ENCODE assay signal across 8 cellular contexts in the genomic region with DNA sequence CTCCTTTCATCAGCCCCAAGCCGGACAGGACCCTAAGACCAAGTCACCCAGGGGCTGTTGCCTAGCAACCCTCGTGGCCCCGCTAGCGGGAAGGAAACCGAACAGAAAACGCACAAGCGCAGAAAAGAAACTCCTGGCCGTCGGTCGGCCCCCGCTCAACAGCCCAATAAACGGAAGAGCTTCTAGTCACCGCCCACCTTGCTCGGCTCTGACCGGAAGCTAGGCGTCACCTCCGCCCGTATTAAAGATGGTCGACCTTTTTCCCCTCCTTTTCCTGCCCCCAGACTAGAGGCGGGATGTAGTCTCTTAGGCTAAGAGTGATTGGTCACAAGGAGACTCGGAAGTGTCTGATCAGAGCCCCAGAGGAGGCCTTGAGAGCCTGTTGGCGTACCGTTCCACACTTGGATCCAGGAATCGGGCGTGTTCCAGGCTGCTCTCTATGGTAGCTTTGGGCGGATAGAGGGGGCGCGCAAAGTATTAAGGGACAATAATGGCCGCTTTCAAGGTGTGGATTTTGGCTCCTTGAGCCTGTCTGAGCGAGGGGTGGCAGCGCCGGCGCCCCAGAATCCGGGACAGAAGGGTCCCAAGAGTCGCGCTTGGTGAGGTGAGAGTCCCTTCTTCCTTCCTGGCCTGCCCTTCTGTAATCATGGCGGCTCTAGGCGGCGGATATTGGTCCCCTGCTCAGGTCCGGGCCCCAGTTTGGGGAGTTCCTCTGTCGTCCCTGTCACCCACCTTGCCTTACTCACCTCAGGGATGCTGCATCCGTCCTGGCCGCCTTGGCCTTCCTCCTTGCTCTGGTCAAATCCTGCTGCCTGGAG. TPM values are rescaled to one million over a fixed set of nuclear protein-coding genes. Genes with fewer than 3 reads are reported as not detected.
DNase-seq lines count a peak whose midpoint lies in the region; ATAC-seq and TF ChIP-seq lines count a peak whose summit lies in the region.

A gene (plus strand): TSS at position 400 of the 818 bp plus-strand sequence. CDS start 2,311 bp downstream, outside the sequence.
A gene (minus strand): TSS at position 173 of the 818 bp plus-strand sequence. CDS start 2,871 bp downstream, outside the sequence.

- H3K36me3 ChIP-seq in PC-3 (ENCODE audit: low read depth, low read length) (peaks cover 23% of the 10 kb centered on the region; the same call in 1 of the 2 replicates), mucosa of descending colon (ENCODE audit: low read depth) (peaks cover 5% of the 10 kb centered on the region)

- H4K20me1 ChIP-seq in PC-3 (ENCODE audit: low read length), result no peaks in the 10 kb centered on the region

- H3K4me1 ChIP-seq in PC-3 (ENCODE audit: insufficient read depth, low read length), result peaks cover 12% of the 10 kb centered on the region; the same call in 1 of the 2 replicates
- H3K4me1 ChIP-seq in mucosa of descending colon (ENCODE audit: low read depth), result peaks cover 26% of the 10 kb centered on the region

- peak within 1 kb of the TSS; percentile 86 for H3K4me2 ChIP-seq in PC-3 (ENCODE audit: low read length)

- POLR2A ChIA-PET in PC-3 (lab: Charles Lee; ENCODE audit: unreplicated experiment), result interaction anchor here (0.6 kb wide), 1 partner anchor 170 kb away, joined by 4 read pairs; no protein-coding TSS in a partner anchor

- CTCF ChIA-PET in PC-3 (lab: Charles Lee), result interaction anchor here (0.8 kb wide), 1 partner anchor 132 kb away, joined by 3 read pairs; no protein-coding TSS in a partner anchor

- H3K79me2 ChIP-seq in PC-3 (ENCODE audit: low read length), result peaks cover 55% of the 10 kb centered on the region

- TF ChIP-seq CTCF in PC-3 (conservative IDR thresholded peaks at IDR 0.05; ENCODE audit: low read depth, low read length) (no peak), mucosa of descending colon (IDR thresholded peaks at IDR 0.05) (no peak)

- DNase-seq in DMS114 treated with DMSO at 0.1 percent for 48 hours (lab: John Stamatoyannopoulos, UW; ENCODE audit: unreplicated experiment) (peak; percentile 100), PC-3 (peak; percentile 96), activated T-cell treated with anti-CD3 and anti-CD28 coated beads for 48 hours (ENCODE audit: low read depth) (peak; percentile 85), epithelial cell of prostate (ENCODE audit: low read depth, low spot score) (peak; percentile 95), mucosa of descending colon (peak; percentile 90 to 96 (median 94))
- peak; percentile 82 for DNase-seq in stimulated activated CD8-positive, alpha-beta memory T cell treated with anti-CD3 and anti-CD28 coated beads, Interleukin-4, amount 100 ng/mL, for 24 hours (ENCODE audit: low read depth)

- peak within 1 kb of the TSS; percentile 97 for H2AFZ ChIP-seq in PC-3 (ENCODE audit: low read length)

- H3K4me3 ChIP-seq in PC-3 (ENCODE audit: low read length) (peak within 1 kb of the TSS; percentile 92), mucosa of descending colon (peak within 1 kb of the TSS; percentile 60)

- no peaks in the 10 kb centered on the region for H3F3A ChIP-seq in PC-3 (ENCODE audit: low read length, unreplicated experiment)

- H3K27me3 ChIP-seq in PC-3 (ENCODE audit: low read length), result no peaks in the 10 kb centered on the region

- 0 out of 2 replicates have a peak, but pooled peaks have one; percentile 4 for TF ChIP-seq EP300 in Ishikawa (IDR thresholded peaks at IDR 0.05; ENCODE audit: borderline replicate concordance)

- H3K9me3 ChIP-seq in PC-3 (ENCODE audit: low read length) (no peaks in the 10 kb centered on the region), mucosa of descending colon (no peaks in the 10 kb centered on the region)

- intact Hi-C loops in PC-3 (cut with micrococcal nuclease), result loop anchor here (5.0 to 10.0 kb wide), 2 partner anchors 89 to 201 kb away; a partner anchor contains a TSS
- intact Hi-C loops in mucosa of descending colon (cut with DNase I, micrococcal nuclease), result no loop called here

- ATAC-seq in GM21576 (IDR thresholded peaks at IDR 0.05; ENCODE audit: unreplicated experiment), result peak; percentile 99
- ATAC-seq in PC-3, result peak; percentile 98
- ATAC-seq in mucosa of descending colon, result peak; percentile 98

- TF ChIP-seq RAD21 in Ishikawa (IDR thresholded peaks at IDR 0.05; ENCODE audit: low read depth), result no peak

- H3K9ac ChIP-seq in PC-3 (ENCODE audit: low read length), result peak within 1 kb of the TSS; percentile 89

- H3K9me2 ChIP-seq in PC-3 (replicated peaks; ENCODE audit: low read length), result no peaks in the 10 kb centered on the region

- peak within 1 kb of the TSS; percentile 15 for H3K27ac ChIP-seq in PC-3 (ENCODE audit: low read length)
- H3K27ac ChIP-seq in epithelial cell of prostate, result peak within 1 kb of the TSS; percentile 83

- TSS peak; percentile 58 for BruUV-seq in PC-3 (replicated peaks; lab: Mats Ljungman, UMichigan)

TF ChIP-seq in Ishikawa, 13 proteins besides CTCF, POLR2A, EP300 and RAD21:
- TF ChIP-seq FOXM1 (IDR thresholded peaks at IDR 0.05; ENCODE audit: borderline replicate concordance, low read depth), result no peak
- TF ChIP-seq NFIC (IDR thresholded peaks at IDR 0.05), result no peak
- TF ChIP-seq, protein P1, sequence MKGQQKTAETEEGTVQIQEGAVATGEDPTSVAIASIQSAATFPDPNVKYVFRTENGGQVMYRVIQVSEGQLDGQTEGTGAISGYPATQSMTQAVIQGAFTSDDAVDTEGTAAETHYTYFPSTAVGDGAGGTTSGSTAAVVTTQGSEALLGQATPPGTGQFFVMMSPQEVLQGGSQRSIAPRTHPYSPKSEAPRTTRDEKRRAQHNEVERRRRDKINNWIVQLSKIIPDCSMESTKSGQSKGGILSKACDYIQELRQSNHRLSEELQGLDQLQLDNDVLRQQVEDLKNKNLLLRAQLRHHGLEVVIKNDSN (IDR thresholded peaks at IDR 0.05), result no peak; the same call in 1 of the 2 replicates
- no peak for TF ChIP-seq ZBTB7A (IDR thresholded peaks at IDR 0.05; ENCODE audit: low read depth)
- TF ChIP-seq TCF12 (IDR thresholded peaks at IDR 0.05; ENCODE audit: low read depth), result no peak
- TF ChIP-seq, protein P2, sequence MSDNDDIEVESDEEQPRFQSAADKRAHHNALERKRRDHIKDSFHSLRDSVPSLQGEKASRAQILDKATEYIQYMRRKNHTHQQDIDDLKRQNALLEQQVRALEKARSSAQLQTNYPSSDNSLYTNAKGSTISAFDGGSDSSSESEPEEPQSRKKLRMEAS (IDR thresholded peaks at IDR 0.05), result peak; percentile 69
- TF ChIP-seq TAF1 (IDR thresholded peaks at IDR 0.05; ENCODE audit: low read depth), result peak; percentile 79
- peak; percentile 86 for TF ChIP-seq CREB1 (IDR thresholded peaks at IDR 0.05; ENCODE audit: low read depth)
- no peak for TF ChIP-seq CEBPB (IDR thresholded peaks at IDR 0.05)
- 0 out of 2 replicates have a peak, but pooled peaks have one; percentile 46 for TF ChIP-seq EGR1 (IDR thresholded peaks at IDR 0.05)
- TF ChIP-seq YY1 (IDR thresholded peaks at IDR 0.05; ENCODE audit: low read depth), result peak; percentile 97
- no peak for TF ChIP-seq TEAD4 (IDR thresholded peaks at IDR 0.05)
- TF ChIP-seq, protein P3, sequence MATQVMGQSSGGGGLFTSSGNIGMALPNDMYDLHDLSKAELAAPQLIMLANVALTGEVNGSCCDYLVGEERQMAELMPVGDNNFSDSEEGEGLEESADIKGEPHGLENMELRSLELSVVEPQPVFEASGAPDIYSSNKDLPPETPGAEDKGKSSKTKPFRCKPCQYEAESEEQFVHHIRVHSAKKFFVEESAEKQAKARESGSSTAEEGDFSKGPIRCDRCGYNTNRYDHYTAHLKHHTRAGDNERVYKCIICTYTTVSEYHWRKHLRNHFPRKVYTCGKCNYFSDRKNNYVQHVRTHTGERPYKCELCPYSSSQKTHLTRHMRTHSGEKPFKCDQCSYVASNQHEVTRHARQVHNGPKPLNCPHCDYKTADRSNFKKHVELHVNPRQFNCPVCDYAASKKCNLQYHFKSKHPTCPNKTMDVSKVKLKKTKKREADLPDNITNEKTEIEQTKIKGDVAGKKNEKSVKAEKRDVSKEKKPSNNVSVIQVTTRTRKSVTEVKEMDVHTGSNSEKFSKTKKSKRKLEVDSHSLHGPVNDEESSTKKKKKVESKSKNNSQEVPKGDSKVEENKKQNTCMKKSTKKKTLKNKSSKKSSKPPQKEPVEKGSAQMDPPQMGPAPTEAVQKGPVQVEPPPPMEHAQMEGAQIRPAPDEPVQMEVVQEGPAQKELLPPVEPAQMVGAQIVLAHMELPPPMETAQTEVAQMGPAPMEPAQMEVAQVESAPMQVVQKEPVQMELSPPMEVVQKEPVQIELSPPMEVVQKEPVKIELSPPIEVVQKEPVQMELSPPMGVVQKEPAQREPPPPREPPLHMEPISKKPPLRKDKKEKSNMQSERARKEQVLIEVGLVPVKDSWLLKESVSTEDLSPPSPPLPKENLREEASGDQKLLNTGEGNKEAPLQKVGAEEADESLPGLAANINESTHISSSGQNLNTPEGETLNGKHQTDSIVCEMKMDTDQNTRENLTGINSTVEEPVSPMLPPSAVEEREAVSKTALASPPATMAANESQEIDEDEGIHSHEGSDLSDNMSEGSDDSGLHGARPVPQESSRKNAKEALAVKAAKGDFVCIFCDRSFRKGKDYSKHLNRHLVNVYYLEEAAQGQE (IDR thresholded peaks at IDR 0.05; ENCODE audit: low read depth), result 0 out of 2 replicates have a peak, but pooled peaks have one; percentile 37

RNA-seq across cellular contexts. Expression of the first gene that starts in this region (rescaled TPM):
- total RNA-seq in PC-3 (2014; rRNA removed) (61.2 and 78.6 TPM in 2 replicates), mucosa of descending colon (10 to 100 TPM; 56.0 to 75.9 (median 62.7) TPM)

RNA-seq across cellular contexts. Expression of the second gene that starts in this region (rescaled TPM):
- 7.9 and 9.6 TPM in 2 replicates for total RNA-seq in PC-3 (2014; rRNA removed)
- 10 to 100 TPM in 2 of 3 donors, 1 to 10 TPM in 1; 9.8 to 14.5 (median 12.0) TPM for total RNA-seq in mucosa of descending colon

Comparison
In these comparisons a context has a peak if more than half of its experiments do, and no peak if none do; other contexts are left out.
1. Peak in every context shown above with its lines: DNase-seq, ATAC-seq, H3K4me3 ChIP-seq and H3K27ac ChIP-seq.